19 cellular contexts compared by ENCODE assay signal in genomic region chr12:79522237-79522636, GRCh38.
DNase-seq lines count a peak whose midpoint lies in the region; ATAC-seq, FAIRE-seq and TF ChIP-seq lines count a peak whose summit lies in the region.
"Had no signal": no experiment of that assay in that cellular context is flagged by ENCODE, and none has a peak within 500 bp of the region (broad histone marks: within the 10 kb centered on the region; RNA-seq: fewer than 3 reads in every experiment).

No MANE protein-coding gene starts in this region.

- TF ChIP-seq POLR2A in endothelial cell of umbilical vein (IDR thresholded peaks at IDR 0.05; ENCODE audit: low read depth, low read length), result no peak
- TF ChIP-seq POLR2A in vagina (IDR thresholded peaks at IDR 0.05), result no peak

- H3K79me2 ChIP-seq in GM23338 (replicated peaks; ENCODE audit: insufficient read depth), result no peaks in the 10 kb centered on the region
- H3K79me2 ChIP-seq in endothelial cell of umbilical vein (ENCODE audit: control insufficient read depth, insufficient read depth, low read length), result peaks cover 1% of the 10 kb centered on the region
- H3K79me2 ChIP-seq in osteoblast (ENCODE audit: insufficient read depth, low read length), result no peaks in the 10 kb centered on the region

- dilution Hi-C loops in endothelial cell of umbilical vein (cut with MboI; ENCODE audit: extremely low pct_ligation_motif_present, low sequenced_read_pairs), result no loop called here

- H3K9ac ChIP-seq in endothelial cell of umbilical vein (replicated peaks; ENCODE audit: extremely low read depth, insufficient read depth, low read length), result peak overlapping the region; percentile 20
- H3K9ac ChIP-seq: BLaER1, KMS-11 had no signal

- no TSS peak for BruUV-seq in endothelial cell of umbilical vein (replicated peaks; lab: Mats Ljungman, UMichigan)

- intact Hi-C loops in endothelial cell of umbilical vein (cut with micrococcal nuclease) (loop anchor here (1.0 to 5.0 kb wide), 2 partner anchors 25 to 70 kb away; no protein-coding TSS in a partner anchor), vagina (cut with DNase I) (no loop called here)

- H3K27ac ChIP-seq in GM23338 (ENCODE audit: low read depth) (peak overlapping the region; percentile 76; the same call in 1 of the 2 replicates), endothelial cell of umbilical vein (ENCODE audit: insufficient read depth, low read depth, low read length) (peak overlapping the region; percentile 62), osteoblast (ENCODE audit: low read depth, low read length) (peak overlapping the region; percentile 83), vagina (no peak overlapping the region)
- H3K27ac ChIP-seq: BLaER1, KMS-11 had no signal

- H3K36me3 Mint-ChIP-seq in GM23338 (ENCODE audit: low read depth), result no peaks in the 10 kb centered on the region; the same call in 2 of the 3 replicates
- H3K36me3 Mint-ChIP-seq: CD8-positive, alpha-beta T cell had no signal

- H3K4me3 Mint-ChIP-seq in GM23338, result peak overlapping the region; percentile 14
- H3K4me3 Mint-ChIP-seq: CD8-positive, alpha-beta T cell had no signal

- ATAC-seq in GM23338 (no peak), HG03196 (IDR thresholded peaks at IDR 0.05; ENCODE audit: unreplicated experiment) (no peak)
- ATAC-seq: CD8-positive, alpha-beta T cell; HepG2 had no signal

- no peaks in the 10 kb centered on the region for H3K9me2 ChIP-seq in GM23338 (ENCODE audit: insufficient read depth)

- H3K27me3 Mint-ChIP-seq in GM23338 (ENCODE audit: insufficient read depth, low read depth, poor library complexity), result peaks cover 2% of the 10 kb centered on the region

- H3K9me3 ChIP-seq in endothelial cell of umbilical vein (replicated peaks; ENCODE audit: control insufficient read depth, insufficient read depth, low read length) (no peaks in the 10 kb centered on the region), osteoblast (ENCODE audit: low read depth, low read length) (no peaks in the 10 kb centered on the region), vagina (no peaks in the 10 kb centered on the region)
- H3K9me3 ChIP-seq: BLaER1 had no signal

- peaks cover 33% of the 10 kb centered on the region for H3K4me1 Mint-ChIP-seq in GM23338

- no peaks in the 10 kb centered on the region for H3K9me1 ChIP-seq in endothelial cell of umbilical vein (replicated peaks; ENCODE audit: control insufficient read depth, extremely low read depth, insufficient read depth, low read length)

- no peaks in the 10 kb centered on the region for H3K27me3 ChIP-seq in GM23338 (ENCODE audit: insufficient read depth)
- H3K27me3 ChIP-seq in endothelial cell of umbilical vein (ENCODE audit: control insufficient read depth in 2 of 2, insufficient read depth in 2 of 2, low read length in 2 of 2), result no peaks in the 10 kb centered on the region
- H3K27me3 ChIP-seq in osteoblast (ENCODE audit: insufficient read depth, low read length), result no peaks in the 10 kb centered on the region
- H3K27me3 ChIP-seq in vagina, result no peaks in the 10 kb centered on the region
- H3K27me3 ChIP-seq: BLaER1 had no signal

- no peak for FAIRE-seq in endothelial cell of umbilical vein (lab: Jason Lieb, UNC)
- FAIRE-seq: D721Med, G401.6, HepG2 had no signal

- no peak overlapping the region for H2AFZ ChIP-seq in GM23338
- H2AFZ ChIP-seq in endothelial cell of umbilical vein (ENCODE audit: low read depth, low read length), result peak overlapping the region; percentile 70
- peak overlapping the region; percentile 15 for H2AFZ ChIP-seq in osteoblast (ENCODE audit: low read length)

- no peak for DNase-seq in GM23338 (ENCODE audit: low spot score)
- peak; percentile 78 for DNase-seq in NCI-H69 (lab: John Stamatoyannopoulos, UW)
- DNase-seq in endothelial cell of umbilical vein (ENCODE audit: low read depth, low spot score), result peak; percentile 82
- peak; percentile 21 for DNase-seq in osteoblast (ENCODE audit: insufficient read length, low spot score, missing footprints)
- no peak for DNase-seq in vagina (ENCODE audit: extremely low spot score in 2 of 2)
- DNase-seq in NCI-H2227 (lab: John Stamatoyannopoulos, UW; ENCODE audit: unreplicated experiment), result no peak
- DNase-seq: CD8-positive, alpha-beta T cell; DND-41; NCI-H1092 treated with DMSO at 0.1 percent for 48 hours; NCI-H187; NCI-H526 treated with DMSO at 0.1 percent for 48 hours; OCI-M1; SIG-M5 had no signal

- POLR2A ChIA-PET in endothelial cell of umbilical vein (lab: Charles Lee), result no interaction called here

- no peak overlapping the region for H3K27ac Mint-ChIP-seq in GM23338
- H3K27ac Mint-ChIP-seq: CD8-positive, alpha-beta T cell had no signal

- H4K20me1 ChIP-seq in GM23338 (replicated peaks; ENCODE audit: insufficient read depth), result no peaks in the 10 kb centered on the region
- no peaks in the 10 kb centered on the region for H4K20me1 ChIP-seq in endothelial cell of umbilical vein (replicated peaks; ENCODE audit: control insufficient read depth, extremely low read depth, insufficient read depth, low read length)
- no peaks in the 10 kb centered on the region for H4K20me1 ChIP-seq in osteoblast (ENCODE audit: insufficient read depth, low read length)
- H4K20me1 ChIP-seq: BLaER1 had no signal

- peak overlapping the region; percentile 33 for H3K4me3 ChIP-seq in GM23338
- H3K4me3 ChIP-seq in endothelial cell of umbilical vein (replicated peaks in 1 of 3; ENCODE audit: insufficient read depth in 1 of 3, low read depth in 1 of 3, low read length in 3 of 3), result peak overlapping the region in 1 of 3 experiments; percentile 37
- H3K4me3 ChIP-seq in osteoblast (ENCODE audit: insufficient read depth, low read length), result no peak overlapping the region
- H3K4me3 ChIP-seq in vagina, result no peak overlapping the region
- H3K4me3 ChIP-seq: BLaER1 had no signal

- peaks cover 30% of the 10 kb centered on the region for H3K4me1 ChIP-seq in GM23338 (ENCODE audit: insufficient read depth)
- H3K4me1 ChIP-seq in endothelial cell of umbilical vein (ENCODE audit: control insufficient read depth, extremely low read depth, insufficient read depth, low read length), result peaks cover 32% of the 10 kb centered on the region
- peaks cover 35% of the 10 kb centered on the region for H3K4me1 ChIP-seq in osteoblast (ENCODE audit: insufficient read depth, low read length)
- no peaks in the 10 kb centered on the region for H3K4me1 ChIP-seq in vagina
- H3K4me1 ChIP-seq: BLaER1 had no signal

- H3K9me3 Mint-ChIP-seq in GM23338, result no peaks in the 10 kb centered on the region
- H3K9me3 Mint-ChIP-seq: CD8-positive, alpha-beta T cell had no signal

- H3K4me2 ChIP-seq in GM23338, result peak overlapping the region; percentile 63
- H3K4me2 ChIP-seq in endothelial cell of umbilical vein (ENCODE audit: insufficient read depth, low read length), result peak overlapping the region; percentile 87
- H3K4me2 ChIP-seq in osteoblast (ENCODE audit: insufficient read depth, low read length), result peak overlapping the region; percentile 44
- H3K4me2 ChIP-seq: BLaER1, KMS-11 had no signal

- CTCF ChIA-PET in endothelial cell of umbilical vein (lab: Charles Lee), result interaction anchor here (1.8 kb wide), 1 partner anchor 102 kb away, joined by 7 read pairs; no protein-coding TSS in a partner anchor

- TF ChIP-seq CTCF in GM23338 (conservative IDR thresholded peaks at IDR 0.05; ENCODE audit: low read depth in 2 of 2), result no peak
- no peak for TF ChIP-seq CTCF in endothelial cell of umbilical vein (IDR thresholded peaks at IDR 0.05; ENCODE audit: extremely low read depth in 1 of 2, insufficient read depth in 1 of 2, low read depth in 1 of 2, low read length in 2 of 2)
- no peak for TF ChIP-seq CTCF in osteoblast (IDR thresholded peaks at IDR 0.05; ENCODE audit: extremely low read depth, low read depth, low read length)
- no peak for TF ChIP-seq CTCF in vagina (IDR thresholded peaks at IDR 0.05)

- H3K36me3 ChIP-seq in GM23338 (ENCODE audit: insufficient read depth) (no peaks in the 10 kb centered on the region), endothelial cell of umbilical vein (ENCODE audit: control insufficient read depth in 2 of 2, extremely low read depth in 1 of 2, insufficient read depth in 2 of 2, low read length in 2 of 2) (no peaks in the 10 kb centered on the region), osteoblast (ENCODE audit: insufficient read depth, low read length) (no peaks in the 10 kb centered on the region), vagina (no peaks in the 10 kb centered on the region)
- H3K36me3 ChIP-seq: BLaER1 had no signal

- H3F3A ChIP-seq in GM23338 (replicated peaks; ENCODE audit: low read depth), result no peaks in the 10 kb centered on the region; the same call in 1 of the 2 replicates

TF ChIP-seq in GM23338, 12 proteins besides CTCF, POLR2A, EP300 and RAD21:
- TF ChIP-seq ETS1 (IDR thresholded peaks at IDR 0.05) (no peak), NANOG (IDR thresholded peaks at IDR 0.05; ENCODE audit: borderline replicate concordance) (peak; percentile 51; the same call in 1 of the 2 replicates)

TF ChIP-seq in endothelial cell of umbilical vein, 7 proteins besides CTCF, POLR2A, EP300 and RAD21:
- no peak for TF ChIP-seq GATA2 (IDR thresholded peaks at IDR 0.05; ENCODE audit: insufficient read depth, insufficient read length, low read depth, low read length)
- peak; percentile 10 for TF ChIP-seq JUN (IDR thresholded peaks at IDR 0.05; ENCODE audit: borderline replicate concordance, insufficient read depth, insufficient read length, low read depth)
- no peak for TF ChIP-seq POLR2AphosphoS5 (IDR thresholded peaks at IDR 0.05; ENCODE audit: insufficient read depth, low read depth, low read length)
- TF ChIP-seq MAX (IDR thresholded peaks at IDR 0.05; ENCODE audit: insufficient read depth, insufficient read length), result no peak

Comparison
In these comparisons a context has a peak if more than half of its experiments do, and no peak if none do; other contexts are left out.
1. DNase-seq: peak in NCI-H69 (single experiment), endothelial cell of umbilical vein (single experiment) and osteoblast (single experiment); none in GM23338 (single experiment), vagina (0 of 2) and NCI-H2227 (single experiment).
2. Peak in every context shown above with its lines, with median percentiles within 50 percentile points of each other: H3K4me2 ChIP-seq.